ENCODE assay signal across 1 cellular context in genomic region chr18:46072959-46073358, GRCh38.
A peak's percentile ranks its signal among the peaks of the same experiment; 100 is the strongest.
TF ChIP-seq lines count a peak whose summit lies in the region.

No MANE protein-coding gene starts in this region.

TF ChIP-seq in HepG2, 621 proteins besides CTCF, POLR2A, EP300 and RAD21:
- no peak for TF ChIP-seq ARNTL (CRISPR knock-in tag; IDR thresholded peaks at IDR 0.05)
- TF ChIP-seq HNRNPL (IDR thresholded peaks at IDR 0.05; ENCODE audit: low read depth, low read length): no peak
- TF ChIP-seq HMG20B (CRISPR knock-in tag; conservative IDR thresholded peaks at IDR 0.05): no peak
- no peak for TF ChIP-seq DBP (CRISPR knock-in tag; IDR thresholded peaks at IDR 0.05; ENCODE audit: not compliant biosample characterization)
- TF ChIP-seq ZNF496 (CRISPR knock-in tag; IDR thresholded peaks at IDR 0.05; ENCODE audit: insufficient replicate concordance): no peak
- no peak for TF ChIP-seq TP53 (CRISPR knock-in tag; conservative IDR thresholded peaks at IDR 0.05)
- TF ChIP-seq HNF4A (CRISPR knock-in tag; IDR thresholded peaks at IDR 0.05): 0 out of 2 replicates have a peak, but pooled peaks have one; percentile 14
- no peak for TF ChIP-seq HCFC1 (IDR thresholded peaks at IDR 0.05; ENCODE audit: low read depth, low read length)
- TF ChIP-seq ZXDC (CRISPR knock-in tag; IDR thresholded peaks at IDR 0.05): no peak
